Comparison of ENCODE assay signal across 8 cellular contexts in the genomic region with DNA sequence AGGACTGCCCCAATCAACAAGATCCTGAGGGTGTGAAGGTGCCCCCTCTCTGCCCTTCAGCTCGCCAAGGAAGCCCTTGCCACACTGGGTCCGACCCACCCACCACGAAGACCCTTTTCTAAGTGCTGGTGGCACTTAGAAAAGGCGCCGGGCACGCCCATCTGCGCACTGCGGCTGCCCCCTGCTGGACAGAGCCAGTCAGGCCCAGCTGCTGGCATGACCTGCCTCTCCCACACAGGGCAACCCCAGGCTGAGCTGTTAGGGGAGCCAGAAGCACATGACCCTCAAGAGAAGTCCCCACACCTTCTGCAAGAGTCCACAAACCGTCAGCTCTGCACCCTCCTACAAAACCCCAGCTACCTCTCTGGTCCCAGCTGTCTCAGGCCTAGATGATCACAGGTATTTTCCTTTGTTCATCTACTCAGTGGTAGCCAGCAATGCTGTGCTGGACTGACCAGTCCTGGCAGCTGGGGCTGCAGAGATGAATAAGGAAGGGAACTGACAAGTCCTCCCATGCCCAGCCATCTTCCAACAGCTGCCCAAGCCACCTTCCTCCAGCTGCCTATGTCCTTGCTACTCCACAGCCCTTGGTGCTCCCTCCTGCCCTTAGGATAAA. TPM values are rescaled to one million over a fixed set of nuclear protein-coding genes. Genes with fewer than 3 reads are reported as not detected.
DNase-seq lines count a peak whose midpoint lies in the region; ATAC-seq and TF ChIP-seq lines count a peak whose summit lies in the region.

No MANE protein-coding gene starts in this region.

- peak; percentile 47 to 76 (median 61) for DNase-seq in CD8-positive, alpha-beta T cell
- DNase-seq in HEK293T (ENCODE audit: extremely low spot score): peak; percentile 85
- DNase-seq in NOMO-1 treated with DMSO at 0.1 percent for 48 hours (lab: John Stamatoyannopoulos, UW; ENCODE audit: unreplicated experiment): peak; percentile 24
- peak; percentile 67 for DNase-seq in activated T-cell treated with anti-CD3 and anti-CD28 coated beads for 1 hour (ENCODE audit: low read depth)
- no peak for DNase-seq in esophagus muscularis mucosa (ENCODE audit: extremely low spot score)
- no peak for DNase-seq in natural killer cell treated with Interleukin-12 subunit alpha and Interleukin-12 subunit beta and Interleukin-15 and Interleukin-18, amount 100 ng/mL, for 72 hours (ENCODE audit: low spot score)
- peak; percentile 54 for DNase-seq in stimulated activated naive CD4-positive, alpha-beta T cell treated with Interleukin-2 at 50 U/mL for 16 hours (lab: John Stamatoyannopoulos, UW)
- DNase-seq in amniotic stem cell (lab: John Stamatoyannopoulos, UW): no peak

- POLR2A ChIA-PET in CD8-positive, alpha-beta T cell (lab: Charles Lee): no interaction called here
- POLR2A ChIA-PET in HEK293T (lab: Yijun Ruan, JAX): no interaction called here

- 0% methylated on average over 1 of the region's 9 CpGs for WGBS in esophagus muscularis mucosa

- H3K4me1 ChIP-seq in CD8-positive, alpha-beta T cell (ENCODE audit: insufficient read depth, low read length): no peaks in the 10 kb centered on the region
- no peaks in the 10 kb centered on the region for H3K4me1 ChIP-seq in esophagus muscularis mucosa

- intact Hi-C loops in CD8-positive, alpha-beta T cell (cut with DNase I, micrococcal nuclease): loop anchor here (1.0 to 10.0 kb wide), 4 partner anchors 16 to 918 kb away; no protein-coding TSS in a partner anchor
- intact Hi-C loops in esophagus muscularis mucosa (cut with DNase I): loop anchor here (5.0 kb wide), 3 partner anchors 732 to 917 kb away; no protein-coding TSS in a partner anchor

- no peaks in the 10 kb centered on the region for H3K9me3 Mint-ChIP-seq in CD8-positive, alpha-beta T cell
- H3K9me3 Mint-ChIP-seq in natural killer cell treated with Interleukin-12 subunit alpha and Interleukin-12 subunit beta and Interleukin-15 and Interleukin-18, amount 100 ng/mL, for 72 hours: no peaks in the 10 kb centered on the region

- H3K4me1 Mint-ChIP-seq in CD8-positive, alpha-beta T cell (ENCODE audit: low read depth): no peaks in the 10 kb centered on the region
- peaks cover 0 to 4% of the 10 kb centered on the region in 2 donors for H3K4me1 Mint-ChIP-seq in natural killer cell treated with Interleukin-12 subunit alpha and Interleukin-12 subunit beta and Interleukin-15 and Interleukin-18, amount 100 ng/mL, for 72 hours (ENCODE audit: low read depth in 2 of 2)

- no peak overlapping the region for H3K4me3 Mint-ChIP-seq in CD8-positive, alpha-beta T cell
- no peak overlapping the region for H3K4me3 Mint-ChIP-seq in natural killer cell treated with Interleukin-12 subunit alpha and Interleukin-12 subunit beta and Interleukin-15 and Interleukin-18, amount 100 ng/mL, for 72 hours

- no peak overlapping the region for H3K27ac Mint-ChIP-seq in CD8-positive, alpha-beta T cell
- no peak overlapping the region for H3K27ac Mint-ChIP-seq in natural killer cell treated with Interleukin-12 subunit alpha and Interleukin-12 subunit beta and Interleukin-15 and Interleukin-18, amount 100 ng/mL, for 72 hours

- TF ChIP-seq CTCF in CD8-positive, alpha-beta T cell (IDR thresholded peaks at IDR 0.05): peak; percentile 65
- peak; percentile 76 to 93 (median 90) for TF ChIP-seq CTCF in esophagus muscularis mucosa (IDR thresholded peaks at IDR 0.05)

- ATAC-seq in CD8-positive, alpha-beta T cell: peak; percentile 85
- ATAC-seq in natural killer cell treated with Interleukin-12 subunit alpha and Interleukin-12 subunit beta and Interleukin-15 and Interleukin-18, amount 100 ng/mL, for 72 hours: peak; percentile 75 to 85

- H3K36me3 ChIP-seq in CD8-positive, alpha-beta T cell (ENCODE audit: insufficient read depth, low read length): no peaks in the 10 kb centered on the region
- no peaks in the 10 kb centered on the region for H3K36me3 ChIP-seq in esophagus muscularis mucosa

- H3K27me3 ChIP-seq in CD8-positive, alpha-beta T cell (ENCODE audit: insufficient read depth, low read length): no peaks in the 10 kb centered on the region
- H3K27me3 ChIP-seq in esophagus muscularis mucosa: peaks cover 0 to 75% (median 7%) of the 10 kb centered on the region in 4 donors

- H3K27ac ChIP-seq in CD8-positive, alpha-beta T cell (ENCODE audit: low read depth, low read length): no peak overlapping the region
- no peak overlapping the region for H3K27ac ChIP-seq in esophagus muscularis mucosa (replicated peaks in 1 of 4)

- no peak for TF ChIP-seq EP300 in esophagus muscularis mucosa (IDR thresholded peaks at IDR 0.05)

- TF ChIP-seq POLR2A in esophagus muscularis mucosa (IDR thresholded peaks at IDR 0.05; ENCODE audit: low read depth): no peak

- peaks cover 35% of the 10 kb centered on the region for H3K27me3 Mint-ChIP-seq in CD8-positive, alpha-beta T cell (ENCODE audit: low read depth)
- H3K27me3 Mint-ChIP-seq in natural killer cell treated with Interleukin-12 subunit alpha and Interleukin-12 subunit beta and Interleukin-15 and Interleukin-18, amount 100 ng/mL, for 72 hours: peaks cover 6 to 15% of the 10 kb centered on the region in 2 donors

- CTCF ChIA-PET in CD8-positive, alpha-beta T cell (lab: Charles Lee): interaction anchor here (0.6 to 4.4 kb wide), 17 partner anchors 9 to 919 kb away, joined by 3 to 24 read pairs (median 3); a partner anchor contains a TSS
- CTCF ChIA-PET in HEK293T (lab: Yijun Ruan, JAX): interaction anchor here (0.6 to 1.5 kb wide), 4 partner anchors 55 to 468 kb away, joined by 3 read pairs; no protein-coding TSS in a partner anchor

- no peak overlapping the region for H3K4me3 ChIP-seq in CD8-positive, alpha-beta T cell (ENCODE audit: low read depth, low read length)
- no peak overlapping the region for H3K4me3 ChIP-seq in esophagus muscularis mucosa

- H3K36me3 Mint-ChIP-seq in CD8-positive, alpha-beta T cell: no peaks in the 10 kb centered on the region
- no peaks in the 10 kb centered on the region for H3K36me3 Mint-ChIP-seq in natural killer cell treated with Interleukin-12 subunit alpha and Interleukin-12 subunit beta and Interleukin-15 and Interleukin-18, amount 100 ng/mL, for 72 hours

- no peaks in the 10 kb centered on the region for H3K9me3 ChIP-seq in CD8-positive, alpha-beta T cell (ENCODE audit: low read length)
- H3K9me3 ChIP-seq in esophagus muscularis mucosa: no peaks in the 10 kb centered on the region

TF ChIP-seq in HEK293T, 16 proteins besides CTCF, POLR2A, EP300 and RAD21:
- TF ChIP-seq FOXA1 (IDR thresholded peaks at IDR 0.05) (no peak), CTBP1 (IDR thresholded peaks at IDR 0.05; ENCODE audit: borderline replicate concordance) (no peak), HDGF (IDR thresholded peaks at IDR 0.05; ENCODE audit: borderline replicate concordance) (no peak), FOXK2 (IDR thresholded peaks at IDR 0.05) (no peak), ARNT (IDR thresholded peaks at IDR 0.05) (no peak), L3MBTL2 (conservative IDR thresholded peaks at IDR 0.05) (no peak), ELF4 (IDR thresholded peaks at IDR 0.05) (no peak), ZNF384 (IDR thresholded peaks at IDR 0.05) (no peak), FOXM1 (IDR thresholded peaks at IDR 0.05; ENCODE audit: borderline replicate concordance) (no peak), BHLHE40 (IDR thresholded peaks at IDR 0.05; ENCODE audit: borderline replicate concordance) (no peak), SUZ12 (IDR thresholded peaks at IDR 0.05) (no peak), SP1 (IDR thresholded peaks at IDR 0.05) (no peak), LEF1 (IDR thresholded peaks at IDR 0.05; ENCODE audit: borderline replicate concordance) (no peak), TARDBP (IDR thresholded peaks at IDR 0.05) (no peak)
- TF ChIP-seq, protein P1, sequence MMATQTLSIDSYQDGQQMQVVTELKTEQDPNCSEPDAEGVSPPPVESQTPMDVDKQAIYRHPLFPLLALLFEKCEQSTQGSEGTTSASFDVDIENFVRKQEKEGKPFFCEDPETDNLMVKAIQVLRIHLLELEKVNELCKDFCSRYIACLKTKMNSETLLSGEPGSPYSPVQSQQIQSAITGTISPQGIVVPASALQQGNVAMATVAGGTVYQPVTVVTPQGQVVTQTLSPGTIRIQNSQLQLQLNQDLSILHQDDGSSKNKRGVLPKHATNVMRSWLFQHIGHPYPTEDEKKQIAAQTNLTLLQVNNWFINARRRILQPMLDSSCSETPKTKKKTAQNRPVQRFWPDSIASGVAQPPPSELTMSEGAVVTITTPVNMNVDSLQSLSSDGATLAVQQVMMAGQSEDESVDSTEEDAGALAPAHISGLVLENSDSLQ (IDR thresholded peaks at IDR 0.05): no peak
TF ChIP-seq in HEK293T: peak in this region for 0.

RNA-seq across cellular contexts. Expression of a gene that starts 40.0 kb away (rescaled TPM):
- total RNA-seq in CD8-positive, alpha-beta T cell: 100 to 1,000 TPM; 202 to 205 TPM
- total RNA-seq in esophagus muscularis mucosa: 10 to 100 TPM in 3 of 4 donors, 1 to 10 TPM in 1; 9.6 to 23.5 (median 11.7) TPM
- total RNA-seq in natural killer cell treated with Interleukin-12 subunit alpha and Interleukin-12 subunit beta and Interleukin-15 and Interleukin-18, amount 100 ng/mL, for 72 hours: 100 to 1,000 TPM; 109 to 198 TPM

Comparison
In these comparisons a context has a peak if more than half of its experiments do, and no peak if none do; other contexts are left out.
1. DNase-seq: peak in CD8-positive, alpha-beta T cell (7 of 7), HEK293T (single experiment), NOMO-1 treated with DMSO at 0.1 percent for 48 hours (single experiment), activated T-cell treated with anti-CD3 and anti-CD28 coated beads for 1 hour (single experiment) and stimulated activated naive CD4-positive, alpha-beta T cell treated with Interleukin-2 at 50 U/mL for 16 hours (single experiment); none in esophagus muscularis mucosa (single experiment), natural killer cell treated with Interleukin-12 subunit alpha and Interleukin-12 subunit beta and Interleukin-15 and Interleukin-18, amount 100 ng/mL, for 72 hours (single experiment) and amniotic stem cell (single experiment).
2. RNA of a gene that starts 40.0 kb away (total RNA-seq): 202 to 205 TPM in CD8-positive, alpha-beta T cell and 109 to 198 TPM in natural killer cell treated with Interleukin-12 subunit alpha and Interleukin-12 subunit beta and Interleukin-15 and Interleukin-18, amount 100 ng/mL, for 72 hours; 9.6 to 23.5 TPM in esophagus muscularis mucosa; every median in the first group is over 4 times any median in the second.